Comparison of ENCODE assay signal across 27 cellular contexts in the genomic region with DNA sequence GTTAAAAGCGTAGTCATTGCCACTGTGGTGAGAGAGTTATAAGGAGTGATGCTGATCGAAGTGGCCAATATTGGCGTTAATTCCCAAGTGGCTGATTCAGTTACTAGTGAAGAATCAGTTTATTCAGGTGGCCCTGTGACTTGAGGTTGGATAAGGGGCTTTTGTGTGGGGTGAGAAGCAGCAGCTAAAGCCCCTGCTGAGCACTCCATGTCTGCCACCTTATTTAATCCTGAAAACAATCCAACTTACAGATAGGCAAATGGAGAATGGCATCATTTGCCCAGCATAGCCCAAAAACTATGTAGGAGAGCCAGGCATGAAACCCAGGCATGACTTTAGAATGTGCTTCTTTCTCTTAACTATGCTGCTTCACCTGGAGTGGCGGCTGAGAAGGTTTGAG.
"Had no signal": no experiment of that assay in that cellular context is flagged by ENCODE, and none has a peak within 500 bp of the region (broad histone marks: within the 10 kb centered on the region; RNA-seq: fewer than 3 reads in every experiment).

No MANE protein-coding gene starts in this region.

- H3K4me1 ChIP-seq: parathyroid adenoma, psoas muscle, right lobe of liver, stomach, thyroid gland, tibial nerve, upper lobe of left lung, vagina had no signal

- ATAC-seq: psoas muscle; right cardiac atrium; right lobe of liver; stimulated activated effector memory CD8-positive, alpha-beta T cell treated with anti-CD3 and anti-CD28 coated beads, Interleukin-12 subunit alpha, Interleukin-12 subunit beta, amount 100 ng/mL, for 72 hours; stimulated activated naive B cell treated with anti-CD40 and anti-IgM and Interleukin-4, amounts not matched to agents 10 μg/mL and 1 μg/mL and 100 μg/mL, for 72 hours had no signal

- H3K36me3 Mint-ChIP-seq: neural progenitor cell; stimulated activated effector memory CD8-positive, alpha-beta T cell treated with anti-CD3 and anti-CD28 coated beads, Interleukin-12 subunit alpha, Interleukin-12 subunit beta, amount 100 ng/mL, for 72 hours had no signal

- H3K9me3 ChIP-seq: ovary, psoas muscle, right lobe of liver, sigmoid colon, stomach, thoracic aorta, thyroid gland, tibial nerve, upper lobe of left lung, vagina had no signal

- H3K4me3 ChIP-seq: neural progenitor cell, ovary, psoas muscle, right lobe of liver, sigmoid colon, stomach, thoracic aorta, thyroid gland, tibial nerve, upper lobe of left lung, vagina had no signal

- H3K27ac ChIP-seq: neural progenitor cell, ovary, parathyroid adenoma, psoas muscle, right lobe of liver, sigmoid colon, stomach, thoracic aorta, thyroid gland, tibial nerve, upper lobe of left lung, vagina had no signal

- H3K27me3 ChIP-seq: neural progenitor cell, ovary, right lobe of liver, sigmoid colon, stomach, thyroid gland, tibial nerve, upper lobe of left lung, vagina had no signal

- H3K36me3 ChIP-seq: neural progenitor cell, ovary, right lobe of liver, sigmoid colon, stomach, thoracic aorta, thyroid gland, tibial nerve, upper lobe of left lung, vagina had no signal

- H3K4me3 Mint-ChIP-seq: nephron; neural progenitor cell; stimulated activated effector memory CD8-positive, alpha-beta T cell treated with anti-CD3 and anti-CD28 coated beads, Interleukin-12 subunit alpha, Interleukin-12 subunit beta, amount 100 ng/mL, for 72 hours; stimulated activated naive B cell treated with anti-CD40 and anti-IgM and Interleukin-4, amounts not matched to agents 10 μg/mL and 1 μg/mL and 100 μg/mL, for 72 hours; stimulated activated naive CD8-positive, alpha-beta T cell treated with anti-CD3 and anti-CD28 coated beads, Interleukin-15, Interleukin-2, amounts not matched to agents 100 ng/mL and 50 ng/mL, for 24 hours had no signal

- DNase-seq: occipital lobe; ovary; posterior cingulate gyrus; psoas muscle; right cardiac atrium; right lobe of liver; sigmoid colon; small intestine; stimulated activated CD4-positive, alpha-beta T cell treated with anti-CD3 and anti-CD28 coated beads, Interleukin-15, amount 100 ng/mL, for 24 hours; stimulated activated CD4-positive, alpha-beta T cell treated with anti-CD3 and anti-CD28 coated beads, Interleukin-2, amount 100 ng/mL, for 24 hours; stimulated activated CD4-positive, alpha-beta T cell treated with anti-CD3 and anti-CD28 coated beads, Interleukin-2, amount 100 ng/mL, for 48 hours; stimulated activated CD4-positive, alpha-beta T cell treated with anti-CD3 and anti-CD28 coated beads, Interleukin-4, amount 100 ng/mL, for 24 hours; stimulated activated naive B cell treated with anti-CD40 and anti-IgM and Interleukin-4, amounts not matched to agents 10 μg/mL and 1 μg/mL and 100 μg/mL, for 72 hours; stimulated activated naive CD4-positive, alpha-beta T cell treated with Interleukin-2 at 50 U/mL for 16 hours; stomach; thyroid gland; trophoblast cell; upper lobe of left lung had no signal

- H3K27ac Mint-ChIP-seq: nephron; neural progenitor cell; progenitor cell of endocrine pancreas; stimulated activated effector memory CD8-positive, alpha-beta T cell treated with anti-CD3 and anti-CD28 coated beads, Interleukin-12 subunit alpha, Interleukin-12 subunit beta, amount 100 ng/mL, for 72 hours; stimulated activated naive B cell treated with anti-CD40 and anti-IgM and Interleukin-4, amounts not matched to agents 10 μg/mL and 1 μg/mL and 100 μg/mL, for 72 hours; stimulated activated naive CD8-positive, alpha-beta T cell treated with anti-CD3 and anti-CD28 coated beads, Interleukin-15, Interleukin-2, amounts not matched to agents 100 ng/mL and 50 ng/mL, for 24 hours had no signal

- H3K27me3 Mint-ChIP-seq: stimulated activated naive B cell treated with anti-CD40 and anti-IgM and Interleukin-4, amounts not matched to agents 10 μg/mL and 1 μg/mL and 100 μg/mL, for 72 hours; stimulated activated naive CD8-positive, alpha-beta T cell treated with anti-CD3 and anti-CD28 coated beads, Interleukin-15, Interleukin-2, amounts not matched to agents 100 ng/mL and 50 ng/mL, for 24 hours had no signal

- H3K9me3 Mint-ChIP-seq: nephron; stimulated activated effector memory CD8-positive, alpha-beta T cell treated with anti-CD3 and anti-CD28 coated beads, Interleukin-12 subunit alpha, Interleukin-12 subunit beta, amount 100 ng/mL, for 72 hours; stimulated activated naive CD8-positive, alpha-beta T cell treated with anti-CD3 and anti-CD28 coated beads, Interleukin-15, Interleukin-2, amounts not matched to agents 100 ng/mL and 50 ng/mL, for 24 hours had no signal

- H3K9ac ChIP-seq: neural progenitor cell, parathyroid adenoma had no signal
